In the genomic region with DNA sequence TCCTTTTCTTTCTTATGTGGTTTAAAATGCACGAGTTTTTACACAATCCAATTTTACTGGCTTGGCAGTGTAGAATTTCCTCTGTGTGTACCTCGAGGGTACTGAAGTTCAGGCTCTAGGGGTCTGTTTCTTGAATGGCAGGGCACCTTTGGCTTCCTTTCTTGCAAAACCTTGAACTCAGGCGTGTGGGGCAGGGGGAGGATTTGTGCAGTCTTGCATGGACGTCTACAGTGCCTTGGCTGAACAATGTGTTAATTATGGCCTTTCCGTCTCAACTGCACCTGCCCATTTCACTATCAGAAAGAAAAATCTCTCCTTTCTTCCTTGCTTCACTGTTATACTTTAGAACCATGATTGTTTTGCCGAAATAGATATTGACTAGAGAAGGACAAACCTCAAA, we compare ENCODE assay signal across 23 cellular contexts.
A peak's percentile ranks its signal among the peaks of the same experiment; 100 is the strongest.
DNase-seq lines count a peak whose midpoint lies in the region; ATAC-seq, FAIRE-seq and TF ChIP-seq lines count a peak whose summit lies in the region.
"Had no signal": no experiment of that assay in that cellular context is flagged by ENCODE, and none has a peak within 500 bp of the region (broad histone marks: within the 10 kb centered on the region; RNA-seq: fewer than 3 reads in every experiment).

No MANE protein-coding gene starts in this region.

- H3K27me3 ChIP-seq in GM23338 (ENCODE audit: insufficient read depth) = no peaks in the 10 kb centered on the region
- H3K27me3 ChIP-seq in HepG2 (ENCODE audit: control insufficient read depth in 1 of 2, insufficient read depth in 2 of 2, low read length in 2 of 2) = no peaks in the 10 kb centered on the region

- H3K9me3 ChIP-seq in HepG2 (ENCODE audit: low read length) = no peaks in the 10 kb centered on the region
- H3K9me3 ChIP-seq: A549, Caco-2 had no signal

- CTCF ChIA-PET in HepG2 (lab: Yijun Ruan, JAX; ENCODE audit: low intra/inter-chr PET ratio, low total read pairs) = no interaction called here
- CTCF ChIA-PET in activated CD4-positive, alpha-beta T cell treated with anti-CD3 and anti-CD28 coated beads, Interleukin-2, amount 10 ng/mL, durations not matched to agents 7 days and 5 days (lab: Charles Lee) = no interaction called here

- H3K4me3 Mint-ChIP-seq in GM23338 = no peak overlapping the region
- no peak overlapping the region for H3K4me3 Mint-ChIP-seq in glutamatergic neuron (ENCODE audit: unreplicated experiment)
- H3K4me3 Mint-ChIP-seq in activated CD4-positive, alpha-beta T cell treated with anti-CD3 and anti-CD28 coated beads, Interleukin-2, amount 10 ng/mL, durations not matched to agents 7 days and 5 days = no peak overlapping the region
- H3K4me3 Mint-ChIP-seq: CD4-positive, alpha-beta T cell; IgD-negative memory B cell had no signal

- H3K36me3 ChIP-seq in GM23338 (ENCODE audit: insufficient read depth) = no peaks in the 10 kb centered on the region
- H3K36me3 ChIP-seq in HepG2 (replicated peaks in 1 of 2; ENCODE audit: control insufficient read depth in 1 of 2, insufficient read depth in 2 of 2, low read length in 2 of 2) = no peaks in the 10 kb centered on the region

- H3K27ac ChIP-seq in GM23338 (ENCODE audit: low read depth) (no peak overlapping the region), HepG2 (ENCODE audit: extremely low read length, insufficient read depth, low read length) (no peak overlapping the region)
- H3K27ac ChIP-seq: 22Rv1, A549, C4-2B, GM23248 had no signal

- H3K4me2 ChIP-seq in GM23338 = no peak overlapping the region
- H3K4me2 ChIP-seq in HepG2 (ENCODE audit: low read depth, low read length) = no peak overlapping the region
- H3K4me2 ChIP-seq: A549 had no signal

- TF ChIP-seq EP300 in HepG2 (IDR thresholded peaks at IDR 0.05; ENCODE audit: low read depth in 2 of 2, low read length in 2 of 2) (no peak), HepG2 (CRISPR knock-in tag; IDR thresholded peaks at IDR 0.05; ENCODE audit: borderline replicate concordance) (no peak)

- TF ChIP-seq CTCF in GM23338 (conservative IDR thresholded peaks at IDR 0.05; ENCODE audit: low read depth in 2 of 2) = no peak
- TF ChIP-seq CTCF in glutamatergic neuron (IDR thresholded peaks at IDR 0.05; ENCODE audit: partially characterized antibody, unreplicated experiment) = no peak
- TF ChIP-seq CTCF in HepG2 (CRISPR knock-in tag; IDR thresholded peaks at IDR 0.05) = no peak

- no TSS peak for BruUV-seq in HepG2 (replicated peaks; lab: Mats Ljungman, UMichigan)

- H2AFZ ChIP-seq in GM23338 = 0 out of 2 replicates have a peak overlapping the region, but pooled peaks have one; percentile 16
- no peak overlapping the region for H2AFZ ChIP-seq in HepG2 (ENCODE audit: low read length)
- H2AFZ ChIP-seq: GM23248 had no signal

- no peaks in the 10 kb centered on the region for H3F3A ChIP-seq in GM23338 (replicated peaks; ENCODE audit: low read depth)

- intact Hi-C loops in HepG2 (cut with micrococcal nuclease; ENCODE audit: unreplicated experiment) = no loop called here

- WGBS in HepG2 (ENCODE audit: low lambda C conversion rate) = 3% methylated on average over 6 of the region's 6 CpGs

- DNase-seq in DMS 273 (lab: John Stamatoyannopoulos, UW; ENCODE audit: unreplicated experiment) = peak; percentile 45
- DNase-seq in DMS 273 treated with DMSO at 0.1 percent for 48 hours (lab: John Stamatoyannopoulos, UW) = no peak
- no peak for DNase-seq in GM23338 (ENCODE audit: low spot score)
- DNase-seq in SK-N-DZ (ENCODE audit: low spot score) = peak; percentile 33
- no peak for DNase-seq in glutamatergic neuron
- no peak for DNase-seq in HepG2 (ENCODE audit: low spot score)
- no peak for DNase-seq in activated CD4-positive, alpha-beta T cell treated with anti-CD3 and anti-CD28 coated beads, Interleukin-2, amount 10 ng/mL, durations not matched to agents 7 days and 5 days
- DNase-seq: AML-193; Caco-2; CD4-positive, alpha-beta T cell; DMS79 treated with DMSO at 0.1 percent for 48 hours; EL; GM23248; HCEC 1CT; KBM-7 had no signal

- H3K4me1 Mint-ChIP-seq in GM23338 (peaks cover 13% of the 10 kb centered on the region), glutamatergic neuron (ENCODE audit: low read depth, unreplicated experiment) (peaks cover 30% of the 10 kb centered on the region)
- no peaks in the 10 kb centered on the region for H3K4me1 Mint-ChIP-seq in activated CD4-positive, alpha-beta T cell treated with anti-CD3 and anti-CD28 coated beads, Interleukin-2, amount 10 ng/mL, durations not matched to agents 7 days and 5 days

- no peaks in the 10 kb centered on the region for H4K20me1 ChIP-seq in GM23338 (replicated peaks; ENCODE audit: insufficient read depth)
- no peaks in the 10 kb centered on the region for H4K20me1 ChIP-seq in HepG2 (ENCODE audit: insufficient read depth, low read length)

- POLR2A ChIA-PET in HepG2 (lab: Yijun Ruan, JAX) = no interaction called here
- POLR2A ChIA-PET in activated CD4-positive, alpha-beta T cell treated with anti-CD3 and anti-CD28 coated beads, Interleukin-2, amount 10 ng/mL, durations not matched to agents 7 days and 5 days (lab: Charles Lee) = no interaction called here

- ATAC-seq in GM23338 (no peak), HepG2 (no peak), GM21526 (IDR thresholded peaks at IDR 0.05; ENCODE audit: low FRiP score, unreplicated experiment) (no peak)
- ATAC-seq: A549 had no signal

- peaks cover 7% of the 10 kb centered on the region; the same call in 1 of the 2 replicates for H3K9me2 ChIP-seq in GM23338 (ENCODE audit: insufficient read depth)

- H3K9ac ChIP-seq in HepG2 (ENCODE audit: insufficient read depth, low read depth, low read length) = no peak overlapping the region
- H3K9ac ChIP-seq: GM23248 had no signal

- TF ChIP-seq POLR2A in HepG2 (IDR thresholded peaks at IDR 0.05; ENCODE audit: insufficient read depth in 1 of 2, low read depth in 2 of 2, low read length in 2 of 2) = no peak

- H3K4me3 ChIP-seq in GM23338 (no peak overlapping the region), HepG2 (replicated peaks in 1 of 3; ENCODE audit: insufficient read depth in 1 of 3, low read depth in 2 of 3, low read length in 3 of 3) (no peak overlapping the region)
- H3K4me3 ChIP-seq: A549, GM23248 had no signal

- H3K4me1 ChIP-seq in GM23338 (ENCODE audit: insufficient read depth) = peaks cover 5% of the 10 kb centered on the region; the same call in 1 of the 2 replicates
- no peaks in the 10 kb centered on the region for H3K4me1 ChIP-seq in HepG2 (ENCODE audit: insufficient read depth, low read length)
- H3K4me1 ChIP-seq: A549, Caco-2 had no signal

- H3K9me3 Mint-ChIP-seq in GM23338 (peaks cover 3% of the 10 kb centered on the region; the same call in 1 of the 3 replicates), glutamatergic neuron (ENCODE audit: unreplicated experiment) (peaks cover 4% of the 10 kb centered on the region)
- H3K9me3 Mint-ChIP-seq in activated CD4-positive, alpha-beta T cell treated with anti-CD3 and anti-CD28 coated beads, Interleukin-2, amount 10 ng/mL, durations not matched to agents 7 days and 5 days = no peaks in the 10 kb centered on the region
- H3K9me3 Mint-ChIP-seq: CD4-positive, alpha-beta T cell; IgD-negative memory B cell had no signal

- no peaks in the 10 kb centered on the region for H3K27me3 Mint-ChIP-seq in GM23338 (ENCODE audit: insufficient read depth, low read depth, poor library complexity)
- peaks cover 5% of the 10 kb centered on the region for H3K27me3 Mint-ChIP-seq in glutamatergic neuron (ENCODE audit: unreplicated experiment)
- no peaks in the 10 kb centered on the region for H3K27me3 Mint-ChIP-seq in activated CD4-positive, alpha-beta T cell treated with anti-CD3 and anti-CD28 coated beads, Interleukin-2, amount 10 ng/mL, durations not matched to agents 7 days and 5 days
- H3K27me3 Mint-ChIP-seq: CD4-positive, alpha-beta T cell; IgD-negative memory B cell had no signal

- FAIRE-seq in HepG2 (lab: Jason Lieb, UNC) = no peak
- FAIRE-seq: A549, D721Med, H54, HTR-8/SVneo had no signal

- in situ Hi-C loops in HepG2 (cut with HindIII; ENCODE audit: extremely low pct_ligation_motif_present, low pct_unique_long_range_greater_than_20kb) = no loop called here

- TF ChIP-seq RAD21 in HepG2 (CRISPR knock-in tag; IDR thresholded peaks at IDR 0.05) = no peak

- H3K79me2 ChIP-seq in GM23338 (replicated peaks; ENCODE audit: insufficient read depth) (no peaks in the 10 kb centered on the region), HepG2 (ENCODE audit: insufficient read depth, low read length) (no peaks in the 10 kb centered on the region)

- H3K36me3 Mint-ChIP-seq in GM23338 (ENCODE audit: low read depth) (0 out of 3 replicates have a peak, but pooled peaks cover 2% of the 10 kb centered on the region), glutamatergic neuron (ENCODE audit: unreplicated experiment) (no peaks in the 10 kb centered on the region)
- H3K36me3 Mint-ChIP-seq in activated CD4-positive, alpha-beta T cell treated with anti-CD3 and anti-CD28 coated beads, Interleukin-2, amount 10 ng/mL, durations not matched to agents 7 days and 5 days (ENCODE audit: low read depth) = no peaks in the 10 kb centered on the region
- H3K36me3 Mint-ChIP-seq: IgD-negative memory B cell had no signal

- H3K27ac Mint-ChIP-seq in GM23338 (no peak overlapping the region), glutamatergic neuron (ENCODE audit: unreplicated experiment) (peak overlapping the region; percentile 24)
- H3K27ac Mint-ChIP-seq in activated CD4-positive, alpha-beta T cell treated with anti-CD3 and anti-CD28 coated beads, Interleukin-2, amount 10 ng/mL, durations not matched to agents 7 days and 5 days = no peak overlapping the region
- H3K27ac Mint-ChIP-seq: CD4-positive, alpha-beta T cell; IgD-negative memory B cell had no signal

TF ChIP-seq in GM23338, 12 proteins besides CTCF, POLR2A, EP300 and RAD21 (continues in another document):
- no peak for TF ChIP-seq STAT1 (IDR thresholded peaks at IDR 0.05; ENCODE audit: unreplicated experiment)
- TF ChIP-seq ETS1 (IDR thresholded peaks at IDR 0.05) = no peak

TF ChIP-seq in HepG2, 621 proteins besides CTCF, POLR2A, EP300 and RAD21 (continues in another document):
- TF ChIP-seq ZNF331 (CRISPR knock-in tag; IDR thresholded peaks at IDR 0.05) = no peak
- no peak for TF ChIP-seq NFRKB (IDR thresholded peaks at IDR 0.05)
- TF ChIP-seq SCMH1 (CRISPR knock-in tag; IDR thresholded peaks at IDR 0.05; ENCODE audit: borderline replicate concordance) = no peak
- TF ChIP-seq NR2C2 (CRISPR knock-in tag; IDR thresholded peaks at IDR 0.05; ENCODE audit: borderline replicate concordance) = no peak
- no peak for TF ChIP-seq ZFAT (CRISPR knock-in tag; conservative IDR thresholded peaks at IDR 0.05)
- TF ChIP-seq ZNF451 (CRISPR knock-in tag; IDR thresholded peaks at IDR 0.05) = no peak
- TF ChIP-seq HES4 (CRISPR knock-in tag; IDR thresholded peaks at IDR 0.05; ENCODE audit: borderline replicate concordance) = no peak
- no peak for TF ChIP-seq ZMAT3 (CRISPR knock-in tag; conservative IDR thresholded peaks at IDR 0.05)
- TF ChIP-seq TOPORS (CRISPR knock-in tag; IDR thresholded peaks at IDR 0.05) = no peak
- TF ChIP-seq, protein P1, sequence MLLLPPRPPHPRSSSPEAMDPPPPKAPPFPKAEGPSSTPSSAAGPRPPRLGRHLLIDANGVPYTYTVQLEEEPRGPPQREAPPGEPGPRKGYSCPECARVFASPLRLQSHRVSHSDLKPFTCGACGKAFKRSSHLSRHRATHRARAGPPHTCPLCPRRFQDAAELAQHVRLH (CRISPR knock-in tag; IDR thresholded peaks at IDR 0.05; ENCODE audit: borderline replicate concordance, low read depth) = no peak

Comparison
In these comparisons a context has a peak if more than half of its experiments do, and no peak if none do; other contexts are left out.
1. DNase-seq: peak in DMS 273 (single experiment) and SK-N-DZ (single experiment); none in DMS 273 treated with DMSO at 0.1 percent for 48 hours (single experiment), GM23338 (single experiment), glutamatergic neuron (single experiment), HepG2 (single experiment) and activated CD4-positive, alpha-beta T cell treated with anti-CD3 and anti-CD28 coated beads, Interleukin-2, amount 10 ng/mL, durations not matched to agents 7 days and 5 days (single experiment).